ENCODE assay signal across 23 cellular contexts in the genomic region with DNA sequence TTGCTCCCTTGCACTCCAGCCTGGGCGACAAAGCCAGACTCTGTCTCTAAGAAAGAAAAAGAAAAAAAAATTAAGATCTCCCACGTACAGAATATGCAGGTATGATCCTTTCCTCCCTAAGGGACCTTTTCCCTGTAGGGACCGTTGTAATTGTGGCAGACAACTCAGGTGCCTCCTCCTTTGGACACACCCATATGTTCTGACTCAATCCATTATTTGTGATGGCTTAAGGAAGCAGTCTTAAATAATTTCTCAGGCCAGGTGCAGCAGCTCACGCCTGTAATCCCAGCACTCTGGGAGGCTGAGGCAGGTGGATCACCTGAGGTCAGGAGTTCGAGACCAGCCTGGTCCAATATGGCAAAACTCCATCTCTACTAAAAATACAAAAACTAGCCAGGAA. TPM values are rescaled to one million over a fixed set of nuclear protein-coding genes. Genes with fewer than 3 reads are reported as not detected.
DNase-seq lines count a peak whose midpoint lies in the region; ATAC-seq, FAIRE-seq and TF ChIP-seq lines count a peak whose summit lies in the region.
"Had no signal": no experiment of that assay in that cellular context is flagged by ENCODE, and none has a peak within 500 bp of the region (broad histone marks: within the 10 kb centered on the region; RNA-seq: fewer than 3 reads in every experiment).

No MANE protein-coding gene starts in this region.

- ATAC-seq in left colon (peak; percentile 97), GM18868 (IDR thresholded peaks at IDR 0.05; ENCODE audit: unreplicated experiment) (no peak), GM21423 (IDR thresholded peaks at IDR 0.05; ENCODE audit: unreplicated experiment) (no peak)

- FAIRE-seq in GM12892 (lab: Jason Lieb, UNC), result no peak
- FAIRE-seq: A204.1, G401.6, GM19239, H54 had no signal

- no peak for TF ChIP-seq POLR2A in esophagus muscularis mucosa (IDR thresholded peaks at IDR 0.05; ENCODE audit: low read depth)
- TF ChIP-seq POLR2A in GM12892 (IDR thresholded peaks at IDR 0.05; ENCODE audit: low read depth, low read length), result no peak

- H3K27ac ChIP-seq in esophagus muscularis mucosa (replicated peaks in 1 of 4), result no peak overlapping the region
- H3K27ac ChIP-seq: BLaER1, Peyer's patch had no signal

- 96% methylated on average over 5 of the region's 5 CpGs for WGBS in esophagus muscularis mucosa

- intact Hi-C loops in left colon (cut with DNase I, micrococcal nuclease) (no loop called here), esophagus muscularis mucosa (cut with DNase I) (no loop called here)

- no peaks in the 10 kb centered on the region for H3K9me3 ChIP-seq in esophagus muscularis mucosa
- H3K9me3 ChIP-seq: BLaER1, MG63, Peyer's patch had no signal

- no peaks in the 10 kb centered on the region for H3K36me3 ChIP-seq in esophagus muscularis mucosa
- H3K36me3 ChIP-seq: BLaER1, MG63, Peyer's patch had no signal

- TF ChIP-seq EP300 in esophagus muscularis mucosa (IDR thresholded peaks at IDR 0.05), result no peak

- no peak for TF ChIP-seq CTCF in epithelial cell of esophagus (IDR thresholded peaks at IDR 0.05; ENCODE audit: insufficient read depth, low read depth, low read length, missing control alignments)
- TF ChIP-seq CTCF in esophagus muscularis mucosa (IDR thresholded peaks at IDR 0.05), result no peak

- DNase-seq in DMS53 (lab: John Stamatoyannopoulos, UW) (peak; percentile 86), LoVo (ENCODE audit: low spot score) (peak; percentile 74), epithelial cell of esophagus (ENCODE audit: low read depth) (peak; percentile 64), left colon (no peak), esophagus muscularis mucosa (ENCODE audit: extremely low spot score) (no peak), GM12892 (ENCODE audit: insufficient read length) (no peak)
- DNase-seq: CD4-positive, CD25-positive, alpha-beta regulatory T cell; KBM-7; MG63; NCI-H146; NCI-H2081; NCI-H2171 treated with DMSO at 0.1 percent for 48 hours; NCI-H446; NCI-H524 treated with DMSO at 0.1 percent for 48 hours; Peyer's patch; SHP77 treated with DMSO at 0.1 percent for 48 hours had no signal

- H3K27me3 ChIP-seq in esophagus muscularis mucosa, result no peaks in the 10 kb centered on the region
- H3K27me3 ChIP-seq: BLaER1, MG63, Peyer's patch had no signal

- peaks cover 6 to 48% (median 38%) of the 10 kb centered on the region in 4 donors for H3K4me1 ChIP-seq in esophagus muscularis mucosa
- H3K4me1 ChIP-seq: Peyer's patch had no signal

- H3K4me3 ChIP-seq in epithelial cell of esophagus (ENCODE audit: low read length) (no peak overlapping the region), esophagus muscularis mucosa (no peak overlapping the region)
- H3K4me3 ChIP-seq: BLaER1, MG63, Peyer's patch had no signal

RNA-seq across cellular contexts. Expression of gene TMCC3, which starts 53.1 kb away (rescaled TPM):
- total RNA-seq in left colon, result 10 to 100 TPM; 65.4 to 79.8 TPM
- 10 to 100 TPM; 17.0 to 30.5 (median 19.5) TPM for total RNA-seq in esophagus muscularis mucosa
- polyA plus RNA-seq in GM12892 (2012; ENCODE audit: missing spikeins), result 16.0 TPM

Comparison
In these comparisons a context has a peak if more than half of its experiments do, and no peak if none do; other contexts are left out.
1. DNase-seq: peak in DMS53 (single experiment), LoVo (single experiment) and epithelial cell of esophagus (single experiment); none in left colon (0 of 2), esophagus muscularis mucosa (single experiment) and GM12892 (single experiment).